In the genomic region with DNA sequence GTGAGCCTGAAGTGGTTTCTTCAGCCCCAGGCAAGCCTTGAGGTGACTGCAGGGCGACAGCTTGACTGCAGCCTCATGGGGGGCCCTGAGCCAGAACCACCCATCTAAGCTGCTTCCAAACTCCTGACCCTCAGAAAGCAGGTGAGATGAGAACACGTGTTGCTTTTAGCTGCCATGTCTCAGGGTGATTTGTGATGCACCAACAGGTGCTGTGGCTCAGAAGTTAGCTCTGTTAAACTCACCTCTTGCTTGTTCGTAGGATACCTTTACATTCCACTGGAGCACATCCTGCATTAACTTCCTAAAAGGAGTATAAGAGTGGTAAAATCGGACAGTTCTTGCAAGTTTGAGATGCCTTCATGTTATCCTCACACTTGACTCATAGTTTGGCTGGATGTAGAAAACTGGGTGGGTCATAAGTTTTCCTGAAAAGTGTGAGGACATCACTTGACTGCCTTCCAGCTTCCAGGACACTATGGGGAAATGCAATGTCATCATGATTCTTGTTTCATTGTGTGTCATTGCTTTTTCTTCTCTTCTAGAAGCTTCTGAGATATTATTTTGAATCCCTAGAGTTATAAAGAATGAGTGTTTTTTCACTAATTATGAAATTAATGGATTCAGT, we compare ENCODE assay signal across 16 cellular contexts.
DNase-seq lines count a peak whose midpoint lies in the region; TF ChIP-seq lines count a peak whose summit lies in the region.
"Had no signal": no experiment of that assay in that cellular context is flagged by ENCODE, and none has a peak within 500 bp of the region (broad histone marks: within the 10 kb centered on the region; RNA-seq: fewer than 3 reads in every experiment).

No MANE protein-coding gene starts in this region.

- no peak for TF ChIP-seq EP300 in sigmoid colon (IDR thresholded peaks at IDR 0.05)

- peaks cover 3% of the 10 kb centered on the region for H3K27me3 Mint-ChIP-seq in type B pancreatic cell

- in situ Hi-C loops in G401 (cut with HindIII; ENCODE audit: low sequenced_read_pairs): no loop called here

- TF ChIP-seq CTCF in fibroblast of lung (conservative IDR thresholded peaks at IDR 0.05 in 1 of 2, IDR thresholded peaks at IDR 0.05 in 1 of 2; ENCODE audit: low read depth in 1 of 2, low read length in 2 of 2) (no peak), sigmoid colon (IDR thresholded peaks at IDR 0.05) (no peak), type B pancreatic cell (conservative IDR thresholded peaks at IDR 0.05) (no peak)

- H3K27me3 ChIP-seq in MG63: no peaks in the 10 kb centered on the region
- H3K27me3 ChIP-seq in fibroblast of lung (ENCODE audit: control insufficient read depth, insufficient read depth, low read length): no peaks in the 10 kb centered on the region
- no peaks in the 10 kb centered on the region for H3K27me3 ChIP-seq in sigmoid colon

- H3K79me2 ChIP-seq in fibroblast of lung (ENCODE audit: control insufficient read depth, insufficient read depth, low read length): no peaks in the 10 kb centered on the region

- H3K4me3 ChIP-seq in MG63: no peak overlapping the region
- H3K4me3 ChIP-seq in fibroblast of lung (replicated peaks in 1 of 4; ENCODE audit: control extremely low read depth in 1 of 4, insufficient read depth in 1 of 4, low read depth in 3 of 4, low read length in 4 of 4): no peak overlapping the region
- no peak overlapping the region for H3K4me3 ChIP-seq in sigmoid colon

- intact Hi-C loops in sigmoid colon (cut with DNase I): no loop called here

- no peak overlapping the region for H3K9ac ChIP-seq in fibroblast of lung (ENCODE audit: insufficient read depth, low read length)

- no peak overlapping the region for H3K27ac Mint-ChIP-seq in type B pancreatic cell
- H3K27ac Mint-ChIP-seq: CD14-positive monocyte had no signal

- peaks cover 15% of the 10 kb centered on the region for H3K4me1 Mint-ChIP-seq in type B pancreatic cell (ENCODE audit: unreplicated experiment)
- H3K4me1 Mint-ChIP-seq: CD14-positive monocyte had no signal

- peak; percentile 48 for DNase-seq in EH (ENCODE audit: low read depth)
- DNase-seq in MG63: peak; percentile 60
- peak; percentile 59 to 93 for DNase-seq in fibroblast of lung (ENCODE audit: low read depth in 2 of 2)
- DNase-seq in sigmoid colon: peak; percentile 78
- no peak for DNase-seq in G401 (ENCODE audit: low spot score)
- DNase-seq in NCI-H2171 (lab: John Stamatoyannopoulos, UW): no peak
- DNase-seq in type B pancreatic cell (ENCODE audit: extremely low spot score, unreplicated experiment): no peak
- DNase-seq in NCI-H1417 (lab: John Stamatoyannopoulos, UW): no peak
- DNase-seq: DMS79; Kasumi-1; NCI-H1694 treated with DMSO at 0.1 percent for 48 hours; NCI-H524 treated with DMSO at 0.1 percent for 48 hours; nucleus accumbens; stimulated activated CD4-positive, alpha-beta T cell treated with anti-CD3 and anti-CD28 coated beads, Interleukin-4, amount 100 ng/mL, for 4 hours had no signal

- WGBS in sigmoid colon, 2 donors: 82 to 88% methylated on average over 4 of the region's 4 CpGs

- H3K9me3 ChIP-seq in MG63 (no peaks in the 10 kb centered on the region), fibroblast of lung (ENCODE audit: control insufficient read depth, insufficient read depth, low read depth, low read length) (no peaks in the 10 kb centered on the region), sigmoid colon (no peaks in the 10 kb centered on the region)

- no peak for TF ChIP-seq POLR2A in sigmoid colon (IDR thresholded peaks at IDR 0.05)

- H3K36me3 ChIP-seq in MG63: no peaks in the 10 kb centered on the region
- no peaks in the 10 kb centered on the region for H3K36me3 ChIP-seq in fibroblast of lung (ENCODE audit: control insufficient read depth, insufficient read depth, low read length)
- no peaks in the 10 kb centered on the region for H3K36me3 ChIP-seq in sigmoid colon

- no peaks in the 10 kb centered on the region for H4K20me1 ChIP-seq in fibroblast of lung (ENCODE audit: control insufficient read depth, extremely low read depth, insufficient read depth, low read length)

- H2AFZ ChIP-seq in fibroblast of lung (ENCODE audit: low read length): no peak overlapping the region

- H3K4me1 ChIP-seq in fibroblast of lung (ENCODE audit: control insufficient read depth, extremely low read depth, insufficient read depth, low read length): no peaks in the 10 kb centered on the region
- no peaks in the 10 kb centered on the region for H3K4me1 ChIP-seq in sigmoid colon

- no peak overlapping the region for H3K4me2 ChIP-seq in fibroblast of lung (ENCODE audit: extremely low read depth, insufficient read depth, low read length)

- peaks cover 5% of the 10 kb centered on the region for H3K9me3 Mint-ChIP-seq in type B pancreatic cell

- H3K27ac ChIP-seq in fibroblast of lung (ENCODE audit: insufficient read depth, low read length): no peak overlapping the region
- no peak overlapping the region for H3K27ac ChIP-seq in sigmoid colon
- H3K27ac ChIP-seq: VCaP had no signal

- H3K36me3 Mint-ChIP-seq in type B pancreatic cell: peaks cover 3% of the 10 kb centered on the region
- H3K36me3 Mint-ChIP-seq: CD14-positive monocyte had no signal

- H3K4me3 Mint-ChIP-seq in type B pancreatic cell: no peak overlapping the region
- H3K4me3 Mint-ChIP-seq: CD14-positive monocyte had no signal

Comparison
In these comparisons a context has a peak if more than half of its experiments do, and no peak if none do; other contexts are left out.
1. DNase-seq: peak in EH (single experiment), MG63 (single experiment), fibroblast of lung (2 of 2) and sigmoid colon (single experiment); none in G401 (single experiment), NCI-H2171 (single experiment), type B pancreatic cell (single experiment) and NCI-H1417 (0 of 3).